Comparison of ENCODE assay signal across 13 cellular contexts in genomic region chrX:50704360-50704759, GRCh38.
"Had no signal": no experiment of that assay in that cellular context is flagged by ENCODE, and none has a peak within 500 bp of the region (broad histone marks: within the 10 kb centered on the region; RNA-seq: fewer than 3 reads in every experiment).

No MANE protein-coding gene starts in this region.

- ATAC-seq: activated T-cell treated with anti-CD3 and anti-CD28 coated beads, Interleukin-2, amount 50 U/mL, for 72 hours; gastrocnemius medialis; naive thymus-derived CD4-positive, alpha-beta T cell; stimulated activated memory B cell treated with anti-CD40 and anti-IgM and Interleukin-4, amounts not matched to agents 10 μg/mL and 1 μg/mL and 100 μg/mL, for 72 hours had no signal

- DNase-seq: activated CD4-positive, alpha-beta memory T cell treated with anti-CD3 and anti-CD28 coated beads for 36 hours; activated naive CD8-positive, alpha-beta T cell treated with anti-CD3 and anti-CD28 coated beads, Interleukin-2, amount 10 ng/mL, durations not matched to agents 7 days and 5 days; activated T-cell treated with anti-CD3 and anti-CD28 coated beads, Interleukin-2, amount 50 U/mL, for 72 hours; anterior cingulate cortex; gastrocnemius medialis; naive thymus-derived CD4-positive, alpha-beta T cell; right cardiac atrium; stimulated activated CD4-positive, alpha-beta T cell treated with anti-CD3 and anti-CD28 coated beads, Interleukin-1b, Interleukin-23, amount 100 ng/mL, for 48 hours; T-helper 9 cell; transverse colon had no signal

- H3K4me3 ChIP-seq: cardiac muscle cell, gastrocnemius medialis, lung, transverse colon had no signal

- H3K4me3 Mint-ChIP-seq: activated CD4-positive, alpha-beta memory T cell treated with anti-CD3 and anti-CD28 coated beads for 36 hours; activated naive CD8-positive, alpha-beta T cell treated with anti-CD3 and anti-CD28 coated beads, Interleukin-2, amount 10 ng/mL, durations not matched to agents 7 days and 5 days; activated T-cell treated with anti-CD3 and anti-CD28 coated beads, Interleukin-2, amount 50 U/mL, for 72 hours; naive thymus-derived CD4-positive, alpha-beta T cell; stimulated activated memory B cell treated with anti-CD40 and anti-IgM and Interleukin-4, amounts not matched to agents 10 μg/mL and 1 μg/mL and 100 μg/mL, for 72 hours had no signal

- H3K9me3 Mint-ChIP-seq: activated CD4-positive, alpha-beta memory T cell treated with anti-CD3 and anti-CD28 coated beads for 36 hours; activated naive CD8-positive, alpha-beta T cell treated with anti-CD3 and anti-CD28 coated beads, Interleukin-2, amount 10 ng/mL, durations not matched to agents 7 days and 5 days; activated T-cell treated with anti-CD3 and anti-CD28 coated beads, Interleukin-2, amount 50 U/mL, for 72 hours; naive thymus-derived CD4-positive, alpha-beta T cell had no signal

- H3K4me1 ChIP-seq: gastrocnemius medialis had no signal

- H3K27ac Mint-ChIP-seq: activated CD4-positive, alpha-beta memory T cell treated with anti-CD3 and anti-CD28 coated beads for 36 hours; activated naive CD8-positive, alpha-beta T cell treated with anti-CD3 and anti-CD28 coated beads, Interleukin-2, amount 10 ng/mL, durations not matched to agents 7 days and 5 days; activated T-cell treated with anti-CD3 and anti-CD28 coated beads, Interleukin-2, amount 50 U/mL, for 72 hours; naive thymus-derived CD4-positive, alpha-beta T cell; stimulated activated memory B cell treated with anti-CD40 and anti-IgM and Interleukin-4, amounts not matched to agents 10 μg/mL and 1 μg/mL and 100 μg/mL, for 72 hours had no signal

- H3K27me3 Mint-ChIP-seq: stimulated activated memory B cell treated with anti-CD40 and anti-IgM and Interleukin-4, amounts not matched to agents 10 μg/mL and 1 μg/mL and 100 μg/mL, for 72 hours had no signal

- H3K4me1 Mint-ChIP-seq: activated naive CD8-positive, alpha-beta T cell treated with anti-CD3 and anti-CD28 coated beads, Interleukin-2, amount 10 ng/mL, durations not matched to agents 7 days and 5 days; naive thymus-derived CD4-positive, alpha-beta T cell; stimulated activated memory B cell treated with anti-CD40 and anti-IgM and Interleukin-4, amounts not matched to agents 10 μg/mL and 1 μg/mL and 100 μg/mL, for 72 hours had no signal

- H3K27me3 ChIP-seq: cardiac muscle cell, transverse colon had no signal

- H3K36me3 Mint-ChIP-seq: activated CD4-positive, alpha-beta memory T cell treated with anti-CD3 and anti-CD28 coated beads for 36 hours; activated naive CD8-positive, alpha-beta T cell treated with anti-CD3 and anti-CD28 coated beads, Interleukin-2, amount 10 ng/mL, durations not matched to agents 7 days and 5 days; naive thymus-derived CD4-positive, alpha-beta T cell; stimulated activated memory B cell treated with anti-CD40 and anti-IgM and Interleukin-4, amounts not matched to agents 10 μg/mL and 1 μg/mL and 100 μg/mL, for 72 hours had no signal

- H3K36me3 ChIP-seq: cardiac muscle cell, gastrocnemius medialis, transverse colon had no signal

- H3K27ac ChIP-seq: cardiac muscle cell, gastrocnemius medialis had no signal
